In genomic region chr11:75275581-75275980, GRCh38 we compare ENCODE assay signal across 9 cellular contexts. TPM values are rescaled to one million over a fixed set of nuclear protein-coding genes. Genes with fewer than 3 reads are reported as not detected.
DNase-seq lines count a peak whose midpoint lies in the region; ATAC-seq and TF ChIP-seq lines count a peak whose summit lies in the region.
"Had no signal": no experiment of that assay in that cellular context is flagged by ENCODE, and none has a peak within 500 bp of the region (broad histone marks: within the 10 kb centered on the region; RNA-seq: fewer than 3 reads in every experiment).

No MANE protein-coding gene starts in this region.

- H3K4me1 ChIP-seq in ascending aorta: no peaks in the 10 kb centered on the region
- peaks cover 14% of the 10 kb centered on the region for H3K4me1 ChIP-seq in upper lobe of right lung

- intact Hi-C loops in ascending aorta (cut with DNase I) (loop anchor here (10.0 kb wide), 1 partner anchor 189 kb away; no protein-coding TSS in a partner anchor), upper lobe of right lung (cut with DNase I) (loop anchor here (5.0 kb wide), 1 partner anchor 107 kb away; no protein-coding TSS in a partner anchor)

- ATAC-seq in upper lobe of right lung (peak; percentile 37), GM18873 (IDR thresholded peaks at IDR 0.05; ENCODE audit: low FRiP score, unreplicated experiment) (no peak), GM18861 (IDR thresholded peaks at IDR 0.05; ENCODE audit: unreplicated experiment) (no peak)
- ATAC-seq: GM12878 had no signal

- H3K27me3 ChIP-seq in ascending aorta (no peaks in the 10 kb centered on the region), upper lobe of right lung (no peaks in the 10 kb centered on the region)

- POLR2A ChIA-PET in GM10248 (lab: Yijun Ruan, JAX): no interaction called here

- H3K9me3 ChIP-seq in ascending aorta: no peaks in the 10 kb centered on the region
- no peaks in the 10 kb centered on the region for H3K9me3 ChIP-seq in upper lobe of right lung

- H3K4me3 ChIP-seq in GM12865 (ENCODE audit: low read depth, low read length) (no peak overlapping the region), ascending aorta (no peak overlapping the region), upper lobe of right lung (no peak overlapping the region)
- H3K4me3 ChIP-seq: GM12878 had no signal

- H3K36me3 ChIP-seq in ascending aorta: peaks cover 8 to 21% of the 10 kb centered on the region in 2 donors
- H3K36me3 ChIP-seq in upper lobe of right lung: peaks cover 89% of the 10 kb centered on the region

- TF ChIP-seq CTCF in GM12865 (IDR thresholded peaks at IDR 0.05; ENCODE audit: insufficient read depth, low read depth, low read length, missing control alignments) (no peak), ascending aorta (IDR thresholded peaks at IDR 0.05) (no peak), upper lobe of right lung (IDR thresholded peaks at IDR 0.05) (no peak), GM10248 (IDR thresholded peaks at IDR 0.05; ENCODE audit: control extremely low read depth, extremely low read depth, low read depth, missing control alignments) (no peak)

- peak; percentile 68 for DNase-seq in GM12865 (ENCODE audit: low read depth)
- DNase-seq in UCSD-AML1 (lab: John Stamatoyannopoulos, UW; ENCODE audit: unreplicated experiment): peak; percentile 85
- DNase-seq in ascending aorta (ENCODE audit: low spot score in 2 of 2): peak; percentile 18 to 65
- peak; percentile 68 for DNase-seq in pons (ENCODE audit: low spot score)
- peak; percentile 69 for DNase-seq in upper lobe of right lung
- DNase-seq in GM10248 (ENCODE audit: extremely low spot score): no peak

- CTCF ChIA-PET in GM10248 (lab: Yijun Ruan, JAX): interaction anchor here (0.8 to 13.4 kb wide), 5 partner anchors 14 to 135 kb away, joined by 3 to 224 read pairs (median 4); no protein-coding TSS in a partner anchor

- H3K27ac ChIP-seq in ascending aorta: no peak overlapping the region
- H3K27ac ChIP-seq in upper lobe of right lung: peak overlapping the region; percentile 56

RNA-seq across cellular contexts. Expression of gene TPBGL, which starts 35.0 kb away (rescaled TPM):
- total RNA-seq in ascending aorta (not detected), upper lobe of right lung (0.64 TPM)
- total RNA-seq: GM12878 had no signal
